Comparison of ENCODE assay signal across 5 cellular contexts in genomic region chr4:125958519-125958918, GRCh38.
"Had no signal": no experiment of that assay in that cellular context is flagged by ENCODE, and none has a peak within 500 bp of the region (broad histone marks: within the 10 kb centered on the region; RNA-seq: fewer than 3 reads in every experiment).

No MANE protein-coding gene starts in this region.

- DNase-seq: H9, HCEC 1CT, IMR-90 had no signal

- ATAC-seq: GM23338, K562 had no signal

- H3K4me2 ChIP-seq: GM23338 had no signal

- H3K4me3 ChIP-seq: GM23338, K562 had no signal

- H2AFZ ChIP-seq: GM23338 had no signal
